Comparison of ENCODE assay signal across 8 cellular contexts in the genomic region with DNA sequence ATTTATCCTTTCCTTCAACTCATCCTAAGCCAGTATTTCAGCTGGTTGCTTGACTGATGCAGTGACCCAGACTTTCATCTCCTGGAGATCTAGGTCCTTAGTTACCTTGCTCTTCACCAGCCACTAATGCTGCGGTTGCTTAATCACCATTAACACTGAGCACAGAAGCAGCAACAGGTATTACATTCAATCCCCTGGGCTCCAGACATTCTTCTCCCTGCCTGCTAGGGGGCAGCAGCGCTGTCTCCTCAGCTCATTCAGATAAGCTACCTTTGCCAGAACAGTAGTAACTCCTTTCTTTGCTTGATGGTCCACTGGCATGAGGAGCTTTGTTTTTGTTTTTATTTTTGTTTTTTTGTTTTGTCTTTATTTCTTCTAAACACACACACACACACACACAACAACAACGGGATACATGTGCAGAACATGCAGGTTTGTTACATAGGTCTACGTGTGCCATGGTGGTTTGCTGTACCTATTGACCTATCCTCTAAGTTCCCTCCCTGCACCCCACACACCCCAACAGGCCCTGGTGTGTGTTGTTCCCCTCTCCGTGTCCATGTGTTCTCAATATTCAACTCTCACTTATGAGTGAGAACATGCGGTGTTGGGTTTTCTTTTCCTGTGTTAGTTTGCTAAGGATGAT.
DNase-seq lines count a peak whose midpoint lies in the region; ATAC-seq, FAIRE-seq and TF ChIP-seq lines count a peak whose summit lies in the region.
"Had no signal": no experiment of that assay in that cellular context is flagged by ENCODE, and none has a peak within 500 bp of the region (broad histone marks: within the 10 kb centered on the region; RNA-seq: fewer than 3 reads in every experiment).

No MANE protein-coding gene starts in this region.

- no peak for FAIRE-seq in HTR-8/SVneo (lab: Jason Lieb, UNC)
- FAIRE-seq: TTC549 had no signal

- no peak overlapping the region for H3K4me3 ChIP-seq in MG63

- no peak overlapping the region for H3K27ac Mint-ChIP-seq in activated naive CD8-positive, alpha-beta T cell treated with anti-CD3 and anti-CD28 coated beads, Interleukin-2, amount 50 U/mL, for 24 hours
- H3K27ac Mint-ChIP-seq in stimulated activated memory B cell treated with anti-CD40 and anti-IgM and Interleukin-4, amounts not matched to agents 10 μg/mL and 1 μg/mL and 100 μg/mL, for 72 hours, result no peak overlapping the region

- TF ChIP-seq CTCF in GM12874 (IDR thresholded peaks at IDR 0.05; ENCODE audit: insufficient read depth, low read depth, low read length), result peak; percentile 35; the same call in 1 of the 2 replicates

- H3K9me3 ChIP-seq in MG63, result no peaks in the 10 kb centered on the region

- H3K4me1 Mint-ChIP-seq in activated naive CD8-positive, alpha-beta T cell treated with anti-CD3 and anti-CD28 coated beads, Interleukin-2, amount 50 U/mL, for 24 hours, result no peaks in the 10 kb centered on the region
- H3K4me1 Mint-ChIP-seq in stimulated activated memory B cell treated with anti-CD40 and anti-IgM and Interleukin-4, amounts not matched to agents 10 μg/mL and 1 μg/mL and 100 μg/mL, for 72 hours, result no peaks in the 10 kb centered on the region

- no peaks in the 10 kb centered on the region for H3K36me3 Mint-ChIP-seq in activated naive CD8-positive, alpha-beta T cell treated with anti-CD3 and anti-CD28 coated beads, Interleukin-2, amount 50 U/mL, for 24 hours (ENCODE audit: low read depth)
- no peaks in the 10 kb centered on the region for H3K36me3 Mint-ChIP-seq in stimulated activated memory B cell treated with anti-CD40 and anti-IgM and Interleukin-4, amounts not matched to agents 10 μg/mL and 1 μg/mL and 100 μg/mL, for 72 hours

- DNase-seq in MG63 (peak; percentile 5), mucosa of gallbladder (ENCODE audit: low spot score) (peak; percentile 17), HTR-8/SVneo (ENCODE audit: insufficient read length, low spot score) (no peak), amniotic stem cell (lab: John Stamatoyannopoulos, UW) (no peak)
- DNase-seq in activated naive CD8-positive, alpha-beta T cell treated with anti-CD3 and anti-CD28 coated beads, Interleukin-2, amount 50 U/mL, for 24 hours, result peak; percentile 3

- H3K9me3 Mint-ChIP-seq in activated naive CD8-positive, alpha-beta T cell treated with anti-CD3 and anti-CD28 coated beads, Interleukin-2, amount 50 U/mL, for 24 hours, result peaks cover 17% of the 10 kb centered on the region
- H3K9me3 Mint-ChIP-seq in stimulated activated memory B cell treated with anti-CD40 and anti-IgM and Interleukin-4, amounts not matched to agents 10 μg/mL and 1 μg/mL and 100 μg/mL, for 72 hours, result peaks cover 15% of the 10 kb centered on the region

- H3K27me3 Mint-ChIP-seq in activated naive CD8-positive, alpha-beta T cell treated with anti-CD3 and anti-CD28 coated beads, Interleukin-2, amount 50 U/mL, for 24 hours, result no peaks in the 10 kb centered on the region
- H3K27me3 Mint-ChIP-seq in stimulated activated memory B cell treated with anti-CD40 and anti-IgM and Interleukin-4, amounts not matched to agents 10 μg/mL and 1 μg/mL and 100 μg/mL, for 72 hours, result no peaks in the 10 kb centered on the region

- no peaks in the 10 kb centered on the region for H3K27me3 ChIP-seq in MG63

- no peak for ATAC-seq in activated naive CD8-positive, alpha-beta T cell treated with anti-CD3 and anti-CD28 coated beads, Interleukin-2, amount 50 U/mL, for 24 hours
- no peak for ATAC-seq in stimulated activated memory B cell treated with anti-CD40 and anti-IgM and Interleukin-4, amounts not matched to agents 10 μg/mL and 1 μg/mL and 100 μg/mL, for 72 hours

- no peaks in the 10 kb centered on the region for H3K36me3 ChIP-seq in MG63

- H3K4me3 Mint-ChIP-seq in activated naive CD8-positive, alpha-beta T cell treated with anti-CD3 and anti-CD28 coated beads, Interleukin-2, amount 50 U/mL, for 24 hours, result no peak overlapping the region
- H3K4me3 Mint-ChIP-seq in stimulated activated memory B cell treated with anti-CD40 and anti-IgM and Interleukin-4, amounts not matched to agents 10 μg/mL and 1 μg/mL and 100 μg/mL, for 72 hours, result no peak overlapping the region

Comparison
In these comparisons a context has a peak if more than half of its experiments do, and no peak if none do; other contexts are left out.
1. DNase-seq: peak in MG63 (single experiment), activated naive CD8-positive, alpha-beta T cell treated with anti-CD3 and anti-CD28 coated beads, Interleukin-2, amount 50 U/mL, for 24 hours (single experiment) and mucosa of gallbladder (single experiment); none in HTR-8/SVneo (single experiment) and amniotic stem cell (single experiment).